ENCODE assay signal across 1 cellular context in genomic region chr6:30060982-30061765, GRCh38.
TF ChIP-seq lines count a peak whose summit lies in the region.

Gene POLR1H (plus strand): TSS chr6:30061265. CDS start chr6:30061525, 260 bp downstream.

TF ChIP-seq in A549, 52 proteins besides CTCF, POLR2A, EP300 and RAD21 (continued from another document):
- TF ChIP-seq MYC (IDR thresholded peaks at IDR 0.05; ENCODE audit: borderline replicate concordance, low read length) = no peak
- no peak for TF ChIP-seq ESRRA (IDR thresholded peaks at IDR 0.05; ENCODE audit: borderline replicate concordance, low read length)
- TF ChIP-seq ELK1 (IDR thresholded peaks at IDR 0.05; ENCODE audit: low read depth, low read length) = no peak
- TF ChIP-seq PHF8 (IDR thresholded peaks at IDR 0.05; ENCODE audit: borderline replicate concordance, low read depth) = peak; percentile 76; the same call in 1 of the 2 replicates
- TF ChIP-seq REST (IDR thresholded peaks at IDR 0.05) = no peak
- no peak for TF ChIP-seq POLR2AphosphoS2 (conservative IDR thresholded peaks at IDR 0.05; ENCODE audit: low read length)
- TF ChIP-seq HOXB13 (CRISPR knock-in tag; IDR thresholded peaks at IDR 0.05; ENCODE audit: low read depth) = no peak
- no peak for TF ChIP-seq MAFK (IDR thresholded peaks at IDR 0.05; ENCODE audit: partially characterized antibody)
- TF ChIP-seq ZFP36 (IDR thresholded peaks at IDR 0.05; ENCODE audit: borderline replicate concordance, partially characterized antibody) = no peak
- no peak for TF ChIP-seq ATOH8 (CRISPR knock-in tag; IDR thresholded peaks at IDR 0.05; ENCODE audit: low read depth)
- TF ChIP-seq CHD2 (IDR thresholded peaks at IDR 0.05; ENCODE audit: low read length, partially characterized antibody) = no peak
- TF ChIP-seq ZC3H11A (IDR thresholded peaks at IDR 0.05) = no peak
- peak; percentile 62 to 66; a peak in 4 of 5 replicates for TF ChIP-seq JUN (IDR thresholded peaks at IDR 0.05)
- TF ChIP-seq CEBPB (IDR thresholded peaks at IDR 0.05) = no peak
- no peak for TF ChIP-seq CBX2 (IDR thresholded peaks at IDR 0.05; ENCODE audit: borderline replicate concordance, low read depth)
- no peak for TF ChIP-seq ZNF302 (CRISPR knock-in tag; IDR thresholded peaks at IDR 0.05)
- no peak for TF ChIP-seq NR3C1 (IDR thresholded peaks at IDR 0.05)
- no peak for TF ChIP-seq HMGXB4 (CRISPR knock-in tag; IDR thresholded peaks at IDR 0.05; ENCODE audit: borderline replicate concordance)
- no peak for TF ChIP-seq HEYL (CRISPR knock-in tag; IDR thresholded peaks at IDR 0.05)
- TF ChIP-seq HDAC2 (IDR thresholded peaks at IDR 0.05) = peak; percentile 63; the same call in 1 of the 2 replicates
- TF ChIP-seq MAZ (IDR thresholded peaks at IDR 0.05; ENCODE audit: borderline replicate concordance, low read depth, low read length) = no peak
- peak; percentile 58; the same call in 1 of the 3 replicates for TF ChIP-seq BCL3 (IDR thresholded peaks at IDR 0.05)
- no peak for TF ChIP-seq HOXB5 (CRISPR knock-in tag; IDR thresholded peaks at IDR 0.05)
- no peak for TF ChIP-seq ZSCAN20 (CRISPR knock-in tag; IDR thresholded peaks at IDR 0.05)
